1 cellular context compared by ENCODE assay signal in genomic region chr3:161253711-161254110, GRCh38.
TF ChIP-seq lines count a peak whose summit lies in the region.

No MANE protein-coding gene starts in this region.

TF ChIP-seq in K562, 482 proteins besides CTCF, POLR2A, EP300 and RAD21:
- no peak for TF ChIP-seq MBD1 (CRISPR knock-in tag; IDR thresholded peaks at IDR 0.05)
- TF ChIP-seq ZNF316 (IDR thresholded peaks at IDR 0.05): peak; percentile 67
- TF ChIP-seq POLR2G (IDR thresholded peaks at IDR 0.05; ENCODE audit: low read depth, low read length): 0 out of 2 replicates have a peak, but pooled peaks have one; percentile 13
- no peak for TF ChIP-seq PHB2 (IDR thresholded peaks at IDR 0.05; ENCODE audit: low read depth)
TF ChIP-seq in K562: peak in this region for 2.
